ENCODE assay signal across 21 cellular contexts in the genomic region with DNA sequence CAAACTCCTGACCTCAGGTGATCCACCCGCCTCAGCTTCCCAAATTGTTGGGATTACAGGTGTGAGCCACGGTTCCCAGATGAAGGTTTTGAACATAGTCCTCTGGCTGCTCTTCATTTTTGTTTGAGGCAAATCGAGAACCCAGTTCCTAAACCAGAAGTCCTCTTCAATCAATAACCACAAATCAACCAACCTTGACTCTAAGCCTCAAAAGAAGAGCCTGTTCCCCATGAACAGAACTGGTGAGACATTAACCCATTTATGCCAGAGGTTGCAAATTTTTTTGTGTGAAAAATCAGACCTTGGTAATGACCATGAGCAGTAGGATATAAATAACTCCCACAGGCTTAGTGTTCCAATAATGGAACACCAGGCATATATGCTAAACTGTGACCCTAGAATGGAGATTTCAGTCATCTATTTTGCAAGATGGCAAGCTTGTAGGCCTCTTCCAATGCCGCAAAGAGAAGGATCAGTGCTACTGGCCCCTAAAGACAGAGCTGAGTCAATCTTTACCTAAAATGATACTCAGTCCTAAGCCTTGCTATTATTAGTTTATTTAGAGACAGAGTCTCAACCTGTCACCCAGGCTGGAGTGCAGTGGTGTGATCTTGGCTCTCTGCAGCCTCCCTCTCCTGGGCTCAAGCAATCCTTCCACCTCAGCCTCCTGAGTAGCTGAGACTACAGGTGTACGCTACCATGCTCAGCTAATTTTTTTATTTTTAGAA. TPM values are rescaled to one million over a fixed set of nuclear protein-coding genes. Genes with fewer than 3 reads are reported as not detected.
DNase-seq lines count a peak whose midpoint lies in the region; ATAC-seq lines count a peak whose summit lies in the region.
"Had no signal": no experiment of that assay in that cellular context is flagged by ENCODE, and none has a peak within 500 bp of the region (broad histone marks: within the 10 kb centered on the region; RNA-seq: fewer than 3 reads in every experiment).

No MANE protein-coding gene starts in this region.

- ATAC-seq in GM19397 (IDR thresholded peaks at IDR 0.05; ENCODE audit: unreplicated experiment) (peak; percentile 62), HG02678 (IDR thresholded peaks at IDR 0.05; ENCODE audit: unreplicated experiment) (peak; percentile 63), HG03354 (IDR thresholded peaks at IDR 0.05; ENCODE audit: poor library complexity, severe bottlenecking, unreplicated experiment) (peak; percentile 72)
- ATAC-seq in activated T-cell treated with anti-CD3 and anti-CD28 coated beads, Interleukin-2, amount 50 U/mL, for 4 hours, result no peak
- ATAC-seq: PC-3, T-cell had no signal

- no peak overlapping the region for H3K27ac ChIP-seq in BLaER1
- H3K27ac ChIP-seq: 22Rv1, GM23248 had no signal

- DNase-seq in D341Med (ENCODE audit: low spot score) (no peak), NCI-H1436 treated with DMSO at 0.1 percent for 48 hours (lab: John Stamatoyannopoulos, UW) (no peak), SIG-M5 (lab: John Stamatoyannopoulos, UW) (no peak)
- no peak for DNase-seq in activated T-cell treated with anti-CD3 and anti-CD28 coated beads, Interleukin-2, amount 50 U/mL, for 4 hours
- DNase-seq: DMS 273 treated with DMSO at 0.1 percent for 48 hours, GM23248, MG63, NCI-H1092 treated with DMSO at 0.1 percent for 48 hours, NCI-H1694 treated with DMSO at 0.1 percent for 48 hours, NCI-H345, NCI-H69, PC-3, T-cell, T1000 had no signal

- H3K27me3 Mint-ChIP-seq in activated T-cell treated with anti-CD3 and anti-CD28 coated beads, Interleukin-2, amount 50 U/mL, for 4 hours (ENCODE audit: low read depth), result peaks cover 14% of the 10 kb centered on the region

- peak overlapping the region; percentile 69 for H3K4me2 ChIP-seq in BLaER1

- H3K36me3 Mint-ChIP-seq in activated T-cell treated with anti-CD3 and anti-CD28 coated beads, Interleukin-2, amount 50 U/mL, for 4 hours (ENCODE audit: insufficient read depth), result no peaks in the 10 kb centered on the region
- H3K36me3 Mint-ChIP-seq: T-cell had no signal

- no peaks in the 10 kb centered on the region for H3K27me3 ChIP-seq in BLaER1
- H3K27me3 ChIP-seq: MG63 had no signal

- H3K4me3 ChIP-seq in BLaER1, result no peak overlapping the region
- H3K4me3 ChIP-seq: GM23248, MG63 had no signal

- peaks cover 3% of the 10 kb centered on the region for H3K9me3 ChIP-seq in BLaER1
- H3K9me3 ChIP-seq: MG63 had no signal

- peaks cover 37% of the 10 kb centered on the region for H3K4me1 ChIP-seq in BLaER1

- H3K9me3 Mint-ChIP-seq in activated T-cell treated with anti-CD3 and anti-CD28 coated beads, Interleukin-2, amount 50 U/mL, for 4 hours, result peaks cover 5% of the 10 kb centered on the region

- H3K9ac ChIP-seq in BLaER1, result no peak overlapping the region
- H3K9ac ChIP-seq: GM23248 had no signal

- H3K4me1 Mint-ChIP-seq in activated T-cell treated with anti-CD3 and anti-CD28 coated beads, Interleukin-2, amount 50 U/mL, for 4 hours (ENCODE audit: low read depth), result no peaks in the 10 kb centered on the region
- H3K4me1 Mint-ChIP-seq: T-cell had no signal

- H4K20me1 ChIP-seq in BLaER1, result no peaks in the 10 kb centered on the region

- no peak overlapping the region for H3K4me3 Mint-ChIP-seq in activated T-cell treated with anti-CD3 and anti-CD28 coated beads, Interleukin-2, amount 50 U/mL, for 4 hours
- H3K4me3 Mint-ChIP-seq: T-cell had no signal

- H3K36me3 ChIP-seq in BLaER1, result no peaks in the 10 kb centered on the region
- H3K36me3 ChIP-seq: MG63 had no signal

RNA-seq across cellular contexts. Expression of a gene that starts 15.9 kb away (rescaled TPM):
- total RNA-seq in activated T-cell treated with anti-CD3 and anti-CD28 coated beads, Interleukin-2, amount 50 U/mL, for 4 hours, result not detected
- total RNA-seq: Daoy, GM23248, SK-MEL-5 had no signal

RNA-seq across cellular contexts. Expression of a gene that starts 48.1 kb away (rescaled TPM):
- total RNA-seq in activated T-cell treated with anti-CD3 and anti-CD28 coated beads, Interleukin-2, amount 50 U/mL, for 4 hours, result 10 to 100 TPM; 15.1 to 18.1 (median 17.1) TPM

Comparison
In these comparisons a context has a peak if more than half of its experiments do, and no peak if none do; other contexts are left out.
1. ATAC-seq: peak in GM19397 (single experiment), HG02678 (single experiment) and HG03354 (single experiment); none in activated T-cell treated with anti-CD3 and anti-CD28 coated beads, Interleukin-2, amount 50 U/mL, for 4 hours (0 of 2).